14 cellular contexts compared by ENCODE assay signal in the genomic region with DNA sequence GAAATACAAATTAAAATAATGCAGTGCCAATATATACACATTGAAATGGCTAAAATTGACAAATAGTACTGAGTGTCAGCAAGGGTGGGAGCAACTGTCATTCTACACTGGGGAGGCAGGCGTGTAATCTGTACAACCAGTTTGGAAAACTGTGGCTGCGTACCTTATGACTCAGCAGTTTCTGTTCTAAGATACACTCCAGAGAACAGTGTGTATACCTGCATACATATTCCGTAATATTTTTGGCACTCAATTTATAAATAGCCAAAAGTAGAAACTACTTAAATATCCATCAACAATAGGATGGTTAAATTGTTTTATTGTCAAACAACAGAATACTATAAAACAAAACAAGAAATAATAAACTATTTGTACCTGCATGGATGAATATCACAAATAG. TPM values are rescaled to one million over a fixed set of nuclear protein-coding genes. Genes with fewer than 3 reads are reported as not detected.
DNase-seq lines count a peak whose midpoint lies in the region; ATAC-seq, FAIRE-seq and TF ChIP-seq lines count a peak whose summit lies in the region.
"Had no signal": no experiment of that assay in that cellular context is flagged by ENCODE, and none has a peak within 500 bp of the region (broad histone marks: within the 10 kb centered on the region; RNA-seq: fewer than 3 reads in every experiment).

No MANE protein-coding gene starts in this region.

- TF ChIP-seq CTCF in LNCaP clone FGC (IDR thresholded peaks at IDR 0.05; ENCODE audit: control insufficient read depth, extremely low read depth, insufficient read depth): no peak
- TF ChIP-seq CTCF in bronchial epithelial cell (IDR thresholded peaks at IDR 0.05; ENCODE audit: insufficient read depth, low read length, severe bottlenecking): no peak
- TF ChIP-seq CTCF in left lung (IDR thresholded peaks at IDR 0.05): no peak
- TF ChIP-seq CTCF in GM13977 (IDR thresholded peaks at IDR 0.05; ENCODE audit: extremely low read depth, insufficient read depth, missing control alignments): no peak

- no peak overlapping the region for H3K27ac ChIP-seq in left lung
- H3K27ac ChIP-seq: SJCRH30 had no signal

- peaks cover 0 to 5% of the 10 kb centered on the region in 2 donors for H3K4me1 ChIP-seq in left lung

- no peak for FAIRE-seq in bronchial epithelial cell (lab: Jason Lieb, UNC)
- FAIRE-seq: D721Med, GM18507 had no signal

- DNase-seq in DMS53 treated with DMSO at 0.1 percent for 48 hours (lab: John Stamatoyannopoulos, UW; ENCODE audit: unreplicated experiment): peak; percentile 24
- peak; percentile 77 for DNase-seq in LNCaP clone FGC (ENCODE audit: low read depth)
- DNase-seq in bronchial epithelial cell (ENCODE audit: low read depth): peak; percentile 46
- no peak for DNase-seq in left lung
- no peak for DNase-seq in NCI-H2107 (lab: John Stamatoyannopoulos, UW)
- DNase-seq in AG20443 (ENCODE audit: low spot score): no peak
- no peak for DNase-seq in GM13977 (ENCODE audit: low spot score)
- DNase-seq: CD8-positive, alpha-beta T cell; HCEC 1CT; NCI-H1048; NCI-H748 treated with DMSO at 0.1 percent for 48 hours; SJCRH30 had no signal

- H3K9me3 ChIP-seq in left lung: no peaks in the 10 kb centered on the region
- H3K9me3 ChIP-seq: SJCRH30 had no signal

- in situ Hi-C loops in GM13977 (cut with MboI; ENCODE audit: low pct_unique_long_range_greater_than_20kb, low sequenced_read_pairs, unreplicated experiment): no loop called here

- H3K36me3 ChIP-seq in bronchial epithelial cell (ENCODE audit: control insufficient read depth, insufficient read depth, low read length) (no peaks in the 10 kb centered on the region), left lung (no peaks in the 10 kb centered on the region)
- H3K36me3 ChIP-seq: SJCRH30 had no signal

- intact Hi-C loops in left lung (cut with DNase I): no loop called here

- H3K27me3 ChIP-seq in bronchial epithelial cell (ENCODE audit: control insufficient read depth, insufficient read depth, low read length) (no peaks in the 10 kb centered on the region), left lung (no peaks in the 10 kb centered on the region)
- H3K27me3 ChIP-seq: SJCRH30 had no signal

- ATAC-seq in left lung: peak; percentile 56
- ATAC-seq: CD8-positive, alpha-beta T cell had no signal

- 0 out of 2 replicates have a peak overlapping the region, but pooled peaks have one; percentile 1 for H3K4me3 ChIP-seq in LNCaP clone FGC (ENCODE audit: low read depth, low read length)
- no peak overlapping the region for H3K4me3 ChIP-seq in bronchial epithelial cell (ENCODE audit: low read depth, low read length)
- H3K4me3 ChIP-seq in left lung: no peak overlapping the region
- H3K4me3 ChIP-seq: SJCRH30 had no signal

RNA-seq across cellular contexts. Expression of gene RNF169, which starts 57.6 kb away (rescaled TPM):
- total RNA-seq in bronchial epithelial cell: 12.6 and 16.4 TPM in 2 replicates
- 10 to 100 TPM; 19.4 to 23.6 TPM for total RNA-seq in left lung

Comparison
In these comparisons a context has a peak if more than half of its experiments do, and no peak if none do; other contexts are left out.
1. DNase-seq: peak in DMS53 treated with DMSO at 0.1 percent for 48 hours (single experiment), LNCaP clone FGC (single experiment) and bronchial epithelial cell (single experiment); none in left lung (0 of 2), NCI-H2107 (single experiment), AG20443 (single experiment) and GM13977 (single experiment).